In the genomic region with DNA sequence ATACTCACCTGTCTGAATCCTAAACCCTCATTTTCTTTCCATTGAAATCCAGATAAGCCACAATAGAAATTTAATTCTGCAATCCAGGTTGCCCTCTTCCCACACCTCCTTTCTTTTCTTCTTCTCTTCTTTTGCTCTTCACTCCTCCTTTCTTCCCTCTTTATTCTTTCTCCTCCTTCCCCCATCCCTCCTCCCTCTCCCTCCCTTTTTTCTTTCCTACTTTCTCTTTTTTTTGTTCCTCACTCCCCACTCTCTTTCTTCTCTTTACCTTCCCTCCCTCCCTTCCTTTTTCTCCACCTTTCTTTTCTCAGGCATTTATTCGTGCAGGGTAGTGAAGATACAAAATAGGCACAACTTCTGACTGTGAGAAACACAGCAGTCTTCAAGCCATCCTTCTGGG, we compare ENCODE assay signal across 23 cellular contexts.
DNase-seq lines count a peak whose midpoint lies in the region; ATAC-seq, FAIRE-seq and TF ChIP-seq lines count a peak whose summit lies in the region.
"Had no signal": no experiment of that assay in that cellular context is flagged by ENCODE, and none has a peak within 500 bp of the region (broad histone marks: within the 10 kb centered on the region; RNA-seq: fewer than 3 reads in every experiment).

No MANE protein-coding gene starts in this region.

- H3K9me3 ChIP-seq in HepG2 (ENCODE audit: low read length) (no peaks in the 10 kb centered on the region), right lobe of liver (no peaks in the 10 kb centered on the region), iPS-20b (ENCODE audit: insufficient read depth, low read depth, low read length) (no peaks in the 10 kb centered on the region)
- H3K9me3 ChIP-seq: BLaER1, Caco-2, HAP-1 had no signal

- H3K4me1 ChIP-seq in HepG2 (ENCODE audit: insufficient read depth, low read length) (no peaks in the 10 kb centered on the region), right lobe of liver (no peaks in the 10 kb centered on the region), iPS-20b (ENCODE audit: insufficient read depth, low read length) (peaks cover 9% of the 10 kb centered on the region; the same call in 1 of the 2 replicates)
- H3K4me1 ChIP-seq: BLaER1, Caco-2, HAP-1 had no signal

- H3K4me3 Mint-ChIP-seq in WTC11 (no peak overlapping the region), progenitor cell of endocrine pancreas (ENCODE audit: low read depth) (no peak overlapping the region)
- H3K4me3 Mint-ChIP-seq: B cell; CD4-positive, CD25-positive, alpha-beta regulatory T cell; CD8-positive, alpha-beta T cell had no signal

- H3K36me3 Mint-ChIP-seq in WTC11 = no peaks in the 10 kb centered on the region
- H3K36me3 Mint-ChIP-seq in progenitor cell of endocrine pancreas (ENCODE audit: insufficient read depth) = no peaks in the 10 kb centered on the region
- H3K36me3 Mint-ChIP-seq: CD4-positive, CD25-positive, alpha-beta regulatory T cell; CD8-positive, alpha-beta T cell had no signal

- intact Hi-C loops in HepG2 (cut with micrococcal nuclease; ENCODE audit: unreplicated experiment) (no loop called here), right lobe of liver (cut with DNase I) (no loop called here), head of caudate nucleus (cut with DNase I) (no loop called here)

- H3K27ac Mint-ChIP-seq in WTC11 (peak overlapping the region; percentile 31; the same call in 1 of the 2 replicates), progenitor cell of endocrine pancreas (peak overlapping the region; percentile 14)
- H3K27ac Mint-ChIP-seq: B cell; CD4-positive, CD25-positive, alpha-beta regulatory T cell; CD8-positive, alpha-beta T cell had no signal

- in situ Hi-C loops in HepG2 (cut with HindIII; ENCODE audit: extremely low pct_ligation_motif_present, low pct_unique_long_range_greater_than_20kb) = no loop called here

- H3K79me2 ChIP-seq in HepG2 (ENCODE audit: insufficient read depth, low read length) = no peaks in the 10 kb centered on the region

- POLR2A ChIA-PET in HepG2 (lab: Yijun Ruan, JAX) = no interaction called here
- POLR2A ChIA-PET in WTC11 (lab: Charles Lee) = no interaction called here

- H3K9me3 Mint-ChIP-seq in WTC11 = no peaks in the 10 kb centered on the region; the same call in 1 of the 2 replicates
- no peaks in the 10 kb centered on the region for H3K9me3 Mint-ChIP-seq in progenitor cell of endocrine pancreas (ENCODE audit: low read depth)
- H3K9me3 Mint-ChIP-seq: CD8-positive, alpha-beta T cell had no signal

- no peaks in the 10 kb centered on the region for H3K36me3 ChIP-seq in HepG2 (replicated peaks in 1 of 2; ENCODE audit: control insufficient read depth in 1 of 2, insufficient read depth in 2 of 2, low read length in 2 of 2)
- H3K36me3 ChIP-seq in right lobe of liver = no peaks in the 10 kb centered on the region
- H3K36me3 ChIP-seq in iPS-20b (ENCODE audit: insufficient read depth, low read depth, low read length) = no peaks in the 10 kb centered on the region
- H3K36me3 ChIP-seq: BLaER1, HAP-1 had no signal

- H3K27me3 ChIP-seq in HepG2 (ENCODE audit: control insufficient read depth in 1 of 2, insufficient read depth in 2 of 2, low read length in 2 of 2) (peaks cover 0 to 34% of the 10 kb centered on the region in 2 experiments; a peak in 2 of 5 replicates), right lobe of liver (no peaks in the 10 kb centered on the region), iPS-20b (ENCODE audit: insufficient read depth, low read length) (no peaks in the 10 kb centered on the region; the same call in 1 of the 2 replicates)
- H3K27me3 ChIP-seq: BLaER1 had no signal

- H3K9ac ChIP-seq in HepG2 (ENCODE audit: insufficient read depth, low read depth, low read length) (no peak overlapping the region), iPS-20b (ENCODE audit: low read depth, low read length) (peak overlapping the region; percentile 10)
- H3K9ac ChIP-seq: BLaER1 had no signal

- WGBS in HepG2 (ENCODE audit: low lambda C conversion rate) = 0% methylated on average over 1 of the region's 1 CpG
- WGBS in right lobe of liver (ENCODE audit: insufficient coverage, low coverage, low lambda C conversion rate, missing lambda C conversion rate) = 17% methylated on average over 1 of the region's 1 CpG

- ATAC-seq in HepG2 (no peak), right lobe of liver (no peak), WTC11 (no peak), HG03025 (IDR thresholded peaks at IDR 0.05; ENCODE audit: low FRiP score, unreplicated experiment) (no peak)
- ATAC-seq: CD8-positive, alpha-beta T cell had no signal

- TF ChIP-seq RAD21 in HepG2 (CRISPR knock-in tag; IDR thresholded peaks at IDR 0.05) = no peak

- H3K27ac ChIP-seq in HepG2 (ENCODE audit: extremely low read length, insufficient read depth, low read length) (no peak overlapping the region), right lobe of liver (no peak overlapping the region), iPS-20b (ENCODE audit: low read length) (no peak overlapping the region)
- H3K27ac ChIP-seq: 22Rv1, BLaER1, C4-2B had no signal

- H3K27me3 Mint-ChIP-seq in WTC11 (ENCODE audit: low read depth) (no peaks in the 10 kb centered on the region; the same call in 1 of the 2 replicates), progenitor cell of endocrine pancreas (peaks cover 3% of the 10 kb centered on the region)

- no peak overlapping the region for H3K4me3 ChIP-seq in HepG2 (replicated peaks in 1 of 3; ENCODE audit: insufficient read depth in 1 of 3, low read depth in 2 of 3, low read length in 3 of 3)
- H3K4me3 ChIP-seq in right lobe of liver = no peak overlapping the region
- no peak overlapping the region for H3K4me3 ChIP-seq in iPS-20b (ENCODE audit: low read length)
- H3K4me3 ChIP-seq: BLaER1, HAP-1 had no signal

- no peaks in the 10 kb centered on the region for H4K20me1 ChIP-seq in HepG2 (ENCODE audit: insufficient read depth, low read length)
- H4K20me1 ChIP-seq: BLaER1 had no signal

- DNase-seq in HepG2 (ENCODE audit: low spot score) (no peak), right lobe of liver (no peak), WTC11 (ENCODE audit: low spot score) (no peak), progenitor cell of endocrine pancreas (ENCODE audit: low spot score, unreplicated experiment) (no peak), head of caudate nucleus (no peak), SKM-1 treated with dmso at 0.1 percent for 144 hours (lab: John Stamatoyannopoulos, UW; ENCODE audit: unreplicated experiment) (no peak)
- DNase-seq: Caco-2; CD4-positive, CD25-positive, alpha-beta regulatory T cell; CD8-positive, alpha-beta T cell; DMS153; DND-41; GOT3 had no signal

- H2AFZ ChIP-seq in HepG2 (ENCODE audit: low read length) = no peak overlapping the region

- H3K4me2 ChIP-seq in HepG2 (ENCODE audit: low read depth, low read length) = no peak overlapping the region
- H3K4me2 ChIP-seq: BLaER1 had no signal

- no peak for FAIRE-seq in HepG2 (lab: Jason Lieb, UNC)
- FAIRE-seq: A204.1, G401.6, GM12892, H54 had no signal

- BruUV-seq in HepG2 (replicated peaks; lab: Mats Ljungman, UMichigan) = no TSS peak

- H3K4me1 Mint-ChIP-seq in WTC11 = peaks cover 10% of the 10 kb centered on the region
- H3K4me1 Mint-ChIP-seq in progenitor cell of endocrine pancreas (ENCODE audit: low read depth) = peaks cover 14% of the 10 kb centered on the region
- H3K4me1 Mint-ChIP-seq: B cell; CD4-positive, CD25-positive, alpha-beta regulatory T cell had no signal

- no peak for TF ChIP-seq POLR2A in HepG2 (IDR thresholded peaks at IDR 0.05; ENCODE audit: insufficient read depth in 1 of 2, low read depth in 2 of 2, low read length in 2 of 2)
- no peak for TF ChIP-seq POLR2A in right lobe of liver (IDR thresholded peaks at IDR 0.05)

- TF ChIP-seq EP300 in HepG2 (IDR thresholded peaks at IDR 0.05; ENCODE audit: low read depth in 2 of 2, low read length in 2 of 2) = no peak
- no peak for TF ChIP-seq EP300 in HepG2 (CRISPR knock-in tag; IDR thresholded peaks at IDR 0.05; ENCODE audit: borderline replicate concordance)

- no peak for TF ChIP-seq CTCF in HepG2 (CRISPR knock-in tag; IDR thresholded peaks at IDR 0.05)
- no peak for TF ChIP-seq CTCF in right lobe of liver (IDR thresholded peaks at IDR 0.05)
- no peak for TF ChIP-seq CTCF in WTC11 (IDR thresholded peaks at IDR 0.05)
- no peak for TF ChIP-seq CTCF in progenitor cell of endocrine pancreas (IDR thresholded peaks at IDR 0.05; ENCODE audit: unreplicated experiment)

- CTCF ChIA-PET in HepG2 (lab: Yijun Ruan, JAX; ENCODE audit: low intra/inter-chr PET ratio, low total read pairs) = no interaction called here
- CTCF ChIA-PET in WTC11 (lab: Charles Lee) = interaction anchor here (0.9 kb wide), 1 partner anchor 93 kb away, joined by 4 read pairs; no protein-coding TSS in a partner anchor

TF ChIP-seq in HepG2, 621 proteins besides CTCF, POLR2A, EP300 and RAD21 (continues in another document):
- TF ChIP-seq HNRNPH1 (optimal IDR thresholded peaks at IDR 0.05; ENCODE audit: low read depth, low read length) = no peak

TF ChIP-seq in WTC11, 78 proteins besides CTCF, POLR2A, EP300 and RAD21 (continues in another document):
- no peak for TF ChIP-seq ZNF416 (CRISPR knock-in tag; IDR thresholded peaks at IDR 0.05)
- TF ChIP-seq, protein P1, sequence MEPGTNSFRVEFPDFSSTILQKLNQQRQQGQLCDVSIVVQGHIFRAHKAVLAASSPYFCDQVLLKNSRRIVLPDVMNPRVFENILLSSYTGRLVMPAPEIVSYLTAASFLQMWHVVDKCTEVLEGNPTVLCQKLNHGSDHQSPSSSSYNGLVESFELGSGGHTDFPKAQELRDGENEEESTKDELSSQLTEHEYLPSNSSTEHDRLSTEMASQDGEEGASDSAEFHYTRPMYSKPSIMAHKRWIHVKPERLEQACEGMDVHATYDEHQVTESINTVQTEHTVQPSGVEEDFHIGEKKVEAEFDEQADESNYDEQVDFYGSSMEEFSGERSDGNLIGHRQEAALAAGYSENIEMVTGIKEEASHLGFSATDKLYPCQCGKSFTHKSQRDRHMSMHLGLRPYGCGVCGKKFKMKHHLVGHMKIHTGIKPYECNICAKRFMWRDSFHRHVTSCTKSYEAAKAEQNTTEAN (CRISPR knock-in tag; IDR thresholded peaks at IDR 0.05) = no peak
- no peak for TF ChIP-seq ZNF671 (CRISPR knock-in tag; IDR thresholded peaks at IDR 0.05)
- no peak for TF ChIP-seq NR2C2 (CRISPR knock-in tag; IDR thresholded peaks at IDR 0.05)
- TF ChIP-seq, protein P2, sequence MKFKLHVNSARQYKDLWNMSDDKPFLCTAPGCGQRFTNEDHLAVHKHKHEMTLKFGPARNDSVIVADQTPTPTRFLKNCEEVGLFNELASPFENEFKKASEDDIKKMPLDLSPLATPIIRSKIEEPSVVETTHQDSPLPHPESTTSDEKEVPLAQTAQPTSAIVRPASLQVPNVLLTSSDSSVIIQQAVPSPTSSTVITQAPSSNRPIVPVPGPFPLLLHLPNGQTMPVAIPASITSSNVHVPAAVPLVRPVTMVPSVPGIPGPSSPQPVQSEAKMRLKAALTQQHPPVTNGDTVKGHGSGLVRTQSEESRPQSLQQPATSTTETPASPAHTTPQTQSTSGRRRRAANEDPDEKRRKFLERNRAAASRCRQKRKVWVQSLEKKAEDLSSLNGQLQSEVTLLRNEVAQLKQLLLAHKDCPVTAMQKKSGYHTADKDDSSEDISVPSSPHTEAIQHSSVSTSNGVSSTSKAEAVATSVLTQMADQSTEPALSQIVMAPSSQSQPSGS (CRISPR knock-in tag; IDR thresholded peaks at IDR 0.05; ENCODE audit: borderline replicate concordance, low read depth) = no peak
